ENCODE assay signal across 11 cellular contexts in genomic region chr3:42159147-42159546, GRCh38.
DNase-seq lines count a peak whose midpoint lies in the region; ATAC-seq and TF ChIP-seq lines count a peak whose summit lies in the region.
"Had no signal": no experiment of that assay in that cellular context is flagged by ENCODE, and none has a peak within 500 bp of the region (broad histone marks: within the 10 kb centered on the region; RNA-seq: fewer than 3 reads in every experiment).

No MANE protein-coding gene starts in this region.

- no peak overlapping the region for H3K4me2 ChIP-seq in neuronal stem cell (ENCODE audit: insufficient read depth, low read length, poor library complexity, severe bottlenecking)

- H4K91ac ChIP-seq in neuronal stem cell (ENCODE audit: low read depth, low read length, poor library complexity) = no peak overlapping the region

- peak overlapping the region in 1 of 3 donors; percentile 43 for H3K4me3 ChIP-seq in breast epithelium
- H3K4me3 ChIP-seq in WERI-Rb-1 (ENCODE audit: low read depth, low read length) = peak overlapping the region; percentile 44
- peak overlapping the region; percentile 12; the same call in 1 of the 2 replicates for H3K4me3 ChIP-seq in iPS-18c (ENCODE audit: insufficient read depth, low read depth, low read length)
- H3K4me3 ChIP-seq in neuronal stem cell (ENCODE audit: low read length in 2 of 2) = no peak overlapping the region

- WGBS in neuronal stem cell (ENCODE audit: extremely low coverage in 2 of 2, insufficient read length in 2 of 2, insufficient replicate concordance in 1 of 2), 2 donors = no CpG with 5 or more reads among the region's 8 CpGs

- TF ChIP-seq CTCF in MCF 10A (IDR thresholded peaks at IDR 0.05; ENCODE audit: unreplicated experiment) (no peak), breast epithelium (IDR thresholded peaks at IDR 0.05) (no peak), WERI-Rb-1 (IDR thresholded peaks at IDR 0.05; ENCODE audit: low read depth, low read length) (no peak), type B pancreatic cell (conservative IDR thresholded peaks at IDR 0.05) (no peak)

- H3K9me3 Mint-ChIP-seq in MCF 10A (ENCODE audit: unreplicated experiment) = no peaks in the 10 kb centered on the region
- no peaks in the 10 kb centered on the region for H3K9me3 Mint-ChIP-seq in type B pancreatic cell
- H3K9me3 Mint-ChIP-seq: CD14-positive monocyte had no signal

- no peak overlapping the region for H4K8ac ChIP-seq in neuronal stem cell (ENCODE audit: low read depth, low read length)

- H3K4me1 ChIP-seq in breast epithelium (peaks cover 0 to 12% of the 10 kb centered on the region in 2 donors), neuronal stem cell (ENCODE audit: control insufficient read depth in 2 of 2, insufficient read depth in 1 of 2, low read depth in 1 of 2, low read length in 2 of 2) (peaks cover 7 to 11% of the 10 kb centered on the region in 2 donors)

- CTCF ChIA-PET in MCF 10A (lab: Yijun Ruan, JAX) = interaction anchor here (0.6 to 1.3 kb wide), 5 partner anchors 10 to 38 kb away, joined by 3 to 8 read pairs (median 4); no protein-coding TSS in a partner anchor

- H3K36me3 Mint-ChIP-seq in MCF 10A (ENCODE audit: insufficient read depth, unreplicated experiment) (peaks cover 6% of the 10 kb centered on the region), type B pancreatic cell (peaks cover 5% of the 10 kb centered on the region)

- H3K27ac Mint-ChIP-seq in MCF 10A (ENCODE audit: low read depth, unreplicated experiment) = peak overlapping the region; percentile 60
- H3K27ac Mint-ChIP-seq in type B pancreatic cell = peak overlapping the region; percentile 94

- H2BK120ac ChIP-seq in neuronal stem cell (ENCODE audit: low read depth, low read length) = no peak overlapping the region

- no peak overlapping the region for H3K23ac ChIP-seq in neuronal stem cell (ENCODE audit: low read depth, low read length, poor library complexity)

- no peak for DNase-seq in MCF 10A (ENCODE audit: unreplicated experiment)
- no peak for DNase-seq in breast epithelium (ENCODE audit: low spot score in 2 of 2)
- DNase-seq in WERI-Rb-1 = peak; percentile 12
- DNase-seq in type B pancreatic cell (ENCODE audit: extremely low spot score, unreplicated experiment) = no peak
- DNase-seq in neuronal stem cell (ENCODE audit: low spot score) = no peak
- no peak for DNase-seq in cardiac septum (ENCODE audit: low spot score)
- DNase-seq: activated CD4-positive, alpha-beta T cell treated with anti-CD3 and anti-CD28 coated beads for 1 hour; midbrain had no signal

- no peak overlapping the region for H3K14ac ChIP-seq in neuronal stem cell (ENCODE audit: low read length)

- H3K4me1 Mint-ChIP-seq in MCF 10A (ENCODE audit: insufficient read depth, unreplicated experiment) (peaks cover 18% of the 10 kb centered on the region), type B pancreatic cell (ENCODE audit: unreplicated experiment) (peaks cover 31% of the 10 kb centered on the region)

- ATAC-seq in HG02973 (IDR thresholded peaks at IDR 0.05; ENCODE audit: unreplicated experiment) = no peak

- H3K4me3 Mint-ChIP-seq in MCF 10A (ENCODE audit: unreplicated experiment) (peak overlapping the region; percentile 68), type B pancreatic cell (peak overlapping the region; percentile 86)
- H3K4me3 Mint-ChIP-seq: CD14-positive monocyte had no signal

- no peak overlapping the region for H2AK5ac ChIP-seq in neuronal stem cell (ENCODE audit: low read depth, low read length)

- H3K27me3 Mint-ChIP-seq in MCF 10A (ENCODE audit: insufficient read depth, unreplicated experiment) (no peaks in the 10 kb centered on the region), type B pancreatic cell (no peaks in the 10 kb centered on the region)

- POLR2A ChIA-PET in MCF 10A (lab: Yijun Ruan, JAX) = interaction anchor here (1.2 to 1.8 kb wide), 4 partner anchors 9 to 37 kb away, joined by 3 to 12 read pairs (median 4); no protein-coding TSS in a partner anchor

- no peak overlapping the region for H3K4ac ChIP-seq in neuronal stem cell (ENCODE audit: low read length)

- H2AFZ ChIP-seq in neuronal stem cell (ENCODE audit: low read length) = no peak overlapping the region

- BruUV-seq in MCF 10A (replicated peaks; lab: Mats Ljungman, UMichigan) = no TSS peak

- intact Hi-C loops in MCF 10A (cut with micrococcal nuclease) (no loop called here), breast epithelium (cut with DNase I; ENCODE audit: low total_unique reads) (no loop called here), cardiac septum (cut with DNase I) (loop anchor here (5.0 kb wide), 1 partner anchor 37 kb away; no protein-coding TSS in a partner anchor)

- peak overlapping the region in 1 of 2 donors; percentile 87 for H3K27ac ChIP-seq in breast epithelium
- H3K27ac ChIP-seq in WERI-Rb-1 = peak overlapping the region; percentile 57
- H3K27ac ChIP-seq in neuronal stem cell (replicated peaks; ENCODE audit: low read length) = no peak overlapping the region

- no peaks in the 10 kb centered on the region for H3K36me3 ChIP-seq in breast epithelium
- no peaks in the 10 kb centered on the region for H3K36me3 ChIP-seq in WERI-Rb-1
- peaks cover 0 to 1% of the 10 kb centered on the region in 2 donors for H3K36me3 ChIP-seq in neuronal stem cell (replicated peaks in 1 of 2; ENCODE audit: control insufficient read depth in 2 of 2, insufficient read depth in 2 of 2, low read length in 2 of 2)

- H3K79me1 ChIP-seq in neuronal stem cell (ENCODE audit: low read depth, low read length) = no peaks in the 10 kb centered on the region

- no peaks in the 10 kb centered on the region for H3K27me3 ChIP-seq in breast epithelium
- no peaks in the 10 kb centered on the region for H3K27me3 ChIP-seq in WERI-Rb-1 (ENCODE audit: insufficient read depth, low read depth, severe bottlenecking)
- H3K27me3 ChIP-seq in neuronal stem cell (ENCODE audit: control insufficient read depth in 3 of 3, insufficient read depth in 3 of 3, low read depth in 1 of 3, low read length in 3 of 3) = no peaks in the 10 kb centered on the region

- no peak overlapping the region for H2BK5ac ChIP-seq in neuronal stem cell (ENCODE audit: low read length)

- H3K9ac ChIP-seq in neuronal stem cell (ENCODE audit: low read depth, low read length, poor library complexity) = no peak overlapping the region

- no peak overlapping the region for H2BK15ac ChIP-seq in neuronal stem cell (ENCODE audit: low read length)

- no peak overlapping the region for H3K18ac ChIP-seq in neuronal stem cell (ENCODE audit: low read length)

- H3K9me3 ChIP-seq in breast epithelium (no peaks in the 10 kb centered on the region), WERI-Rb-1 (ENCODE audit: severe bottlenecking) (no peaks in the 10 kb centered on the region), iPS-18c (ENCODE audit: control insufficient read depth, insufficient read depth, low read length) (no peaks in the 10 kb centered on the region), neuronal stem cell (replicated peaks in 1 of 2; ENCODE audit: control insufficient read depth in 2 of 2, insufficient read depth in 1 of 2, low read depth in 1 of 2, low read length in 2 of 2) (no peaks in the 10 kb centered on the region)

- TF ChIP-seq POLR2A in breast epithelium (IDR thresholded peaks at IDR 0.05) = no peak

- no peak overlapping the region for H2BK12ac ChIP-seq in neuronal stem cell (ENCODE audit: low read length)

Comparison
In these comparisons a context has a peak if more than half of its experiments do, and no peak if none do; other contexts are left out.
1. H3K4me3 ChIP-seq: peak in WERI-Rb-1 (single experiment) and iPS-18c (single experiment); none in neuronal stem cell (0 of 2).